Comparison of ENCODE assay signal across 6 cellular contexts in the genomic region with DNA sequence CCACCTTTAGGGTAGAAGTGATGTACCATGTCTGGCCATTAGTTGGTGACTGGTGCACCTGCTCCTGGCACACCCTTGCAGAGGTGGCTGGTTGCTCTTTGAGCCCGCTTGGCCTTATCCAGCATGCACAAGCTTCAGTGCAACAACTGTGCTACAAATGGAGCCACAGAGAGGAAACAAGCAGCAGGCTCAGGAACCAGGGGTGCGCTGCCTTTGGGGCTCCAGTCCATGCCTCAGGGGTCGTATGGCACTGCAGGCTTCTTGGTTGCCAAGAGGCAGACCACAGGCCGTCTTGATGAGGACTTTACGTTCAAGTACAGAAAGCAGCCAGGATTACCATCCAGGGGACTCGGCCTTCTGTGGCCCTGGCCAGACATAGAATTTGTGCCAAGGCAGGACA. TPM values are rescaled to one million over a fixed set of nuclear protein-coding genes. Genes with fewer than 3 reads are reported as not detected.
"Had no signal": no experiment of that assay in that cellular context is flagged by ENCODE, and none has a peak within 500 bp of the region (broad histone marks: within the 10 kb centered on the region; RNA-seq: fewer than 3 reads in every experiment).

No MANE protein-coding gene starts in this region.

RNA-seq across cellular contexts. Expression of a gene that starts 44.6 kb away (rescaled TPM):
- total RNA-seq: GM23248, GM23338, H1, H7, H9, HFFc6 had no signal
- polyA plus RNA-seq: GM23248, GM23338, H1 had no signal
